In genomic region chr9:134551657-134552348, GRCh38 we compare ENCODE assay signal across 7 cellular contexts.
DNase-seq lines count a peak whose midpoint lies in the region; ATAC-seq and TF ChIP-seq lines count a peak whose summit lies in the region.

No MANE protein-coding gene starts in this region.

- H3K4me1 Mint-ChIP-seq in type B pancreatic cell (ENCODE audit: unreplicated experiment): peaks cover 20% of the 10 kb centered on the region
- H3K4me1 Mint-ChIP-seq in CD4-positive, alpha-beta T cell (ENCODE audit: low read depth): no peaks in the 10 kb centered on the region

- no peaks in the 10 kb centered on the region for H3K9me3 Mint-ChIP-seq in type B pancreatic cell
- H3K9me3 Mint-ChIP-seq in CD4-positive, alpha-beta T cell: no peaks in the 10 kb centered on the region

- no peak overlapping the region for H3K27ac Mint-ChIP-seq in type B pancreatic cell
- no peak overlapping the region for H3K27ac Mint-ChIP-seq in CD4-positive, alpha-beta T cell

- TF ChIP-seq CTCF in HL-60 (IDR thresholded peaks at IDR 0.05; ENCODE audit: insufficient read depth, low read length): no peak
- TF ChIP-seq CTCF in WERI-Rb-1 (IDR thresholded peaks at IDR 0.05; ENCODE audit: low read depth, low read length): no peak
- no peak for TF ChIP-seq CTCF in type B pancreatic cell (conservative IDR thresholded peaks at IDR 0.05)
- TF ChIP-seq CTCF in CD4-positive, alpha-beta T cell (IDR thresholded peaks at IDR 0.05): no peak

- no peaks in the 10 kb centered on the region for H3K36me3 Mint-ChIP-seq in type B pancreatic cell
- H3K36me3 Mint-ChIP-seq in CD4-positive, alpha-beta T cell (ENCODE audit: low read depth): no peaks in the 10 kb centered on the region

- peak overlapping the region; percentile 25 for H3K4me3 Mint-ChIP-seq in type B pancreatic cell
- H3K4me3 Mint-ChIP-seq in CD4-positive, alpha-beta T cell: no peak overlapping the region

- intact Hi-C loops in CD4-positive, alpha-beta T cell (cut with DNase I, micrococcal nuclease): no loop called here

- peaks cover 9% of the 10 kb centered on the region for H3K27me3 Mint-ChIP-seq in type B pancreatic cell
- peaks cover 14% of the 10 kb centered on the region for H3K27me3 Mint-ChIP-seq in CD4-positive, alpha-beta T cell

- H3K4me3 ChIP-seq in HL-60 (replicated peaks; ENCODE audit: insufficient read depth, low read length) (no peak overlapping the region), WERI-Rb-1 (ENCODE audit: low read depth, low read length) (no peak overlapping the region)

- H3K27ac ChIP-seq in HL-60 (replicated peaks) (no peak overlapping the region), WERI-Rb-1 (peak overlapping the region; percentile 32)
- no peak overlapping the region for H3K27ac ChIP-seq in CD4-positive, alpha-beta T cell (ENCODE audit: low read depth, low read length)

- ATAC-seq in CD4-positive, alpha-beta T cell (ENCODE audit: poor library complexity): no peak

- POLR2A ChIA-PET in CD4-positive, alpha-beta T cell (lab: Charles Lee): no interaction called here

- DNase-seq in HL-60 (ENCODE audit: low read depth in 1 of 2, low spot score in 1 of 2) (peak; percentile 20 to 48), WERI-Rb-1 (no peak), islet precursor cell (peak; percentile 97), type B pancreatic cell (ENCODE audit: extremely low spot score, unreplicated experiment) (no peak), retina (no peak), activated gamma-delta T cell (lab: John Stamatoyannopoulos, UW) (no peak)
- DNase-seq in CD4-positive, alpha-beta T cell: no peak

- H3K36me3 ChIP-seq in WERI-Rb-1: no peaks in the 10 kb centered on the region

- no peaks in the 10 kb centered on the region for H3K9me3 ChIP-seq in WERI-Rb-1 (ENCODE audit: severe bottlenecking)
- no peaks in the 10 kb centered on the region for H3K9me3 ChIP-seq in CD4-positive, alpha-beta T cell (ENCODE audit: control insufficient read depth, low read length)

- H3K27me3 ChIP-seq in HL-60 (ENCODE audit: insufficient read depth, poor library complexity, severe bottlenecking) (no peaks in the 10 kb centered on the region), WERI-Rb-1 (ENCODE audit: insufficient read depth, low read depth, severe bottlenecking) (no peaks in the 10 kb centered on the region)
- peaks cover 22% of the 10 kb centered on the region for H3K27me3 ChIP-seq in CD4-positive, alpha-beta T cell (ENCODE audit: control insufficient read depth, insufficient read depth, low read length)

- CTCF ChIA-PET in CD4-positive, alpha-beta T cell (lab: Charles Lee): no interaction called here

Comparison
In these comparisons a context has a peak if more than half of its experiments do, and no peak if none do; other contexts are left out.
1. DNase-seq: peak in HL-60 (2 of 2) and islet precursor cell (single experiment); none in WERI-Rb-1 (single experiment), type B pancreatic cell (single experiment), retina (single experiment), activated gamma-delta T cell (single experiment) and CD4-positive, alpha-beta T cell (0 of 10).